ENCODE assay signal across 8 cellular contexts in genomic region chr5:50963647-50964584, GRCh38.
DNase-seq lines count a peak whose midpoint lies in the region; ATAC-seq lines count a peak whose summit lies in the region.

No MANE protein-coding gene starts in this region.

- no peak overlapping the region for H3K27ac ChIP-seq in HUES64 (ENCODE audit: low read depth, low read length)

- H3K9ac ChIP-seq in HUES64 (ENCODE audit: low read depth, low read length) = no peak overlapping the region

- peak overlapping the region; percentile 82 for H3K4me3 Mint-ChIP-seq in activated T-helper 1 cell treated with anti-CD3 and anti-CD28 coated beads, Interleukin-12 subunit alpha, Interleukin-12 subunit beta, Interleukin-2, Interleukin-4 antibody, amounts not matched to agents 30 ng/mL and 10 ng/mL and 1 ng/mL, durations not matched to agents 14 hours and 24 hours and 36 hours
- peak overlapping the region; percentile 40 to 84 (median 82) for H3K4me3 Mint-ChIP-seq in immature natural killer cell

- peaks cover 46% of the 10 kb centered on the region for H3K4me1 Mint-ChIP-seq in activated T-helper 1 cell treated with anti-CD3 and anti-CD28 coated beads, Interleukin-12 subunit alpha, Interleukin-12 subunit beta, Interleukin-2, Interleukin-4 antibody, amounts not matched to agents 30 ng/mL and 10 ng/mL and 1 ng/mL, durations not matched to agents 14 hours and 24 hours and 36 hours (ENCODE audit: low read depth)
- peaks cover 42 to 53% of the 10 kb centered on the region in 2 donors for H3K4me1 Mint-ChIP-seq in immature natural killer cell

- H3K36me3 ChIP-seq in HUES64 (ENCODE audit: insufficient read depth, low read length) = no peaks in the 10 kb centered on the region

- under 1% methylated on average over 39 of the region's 42 CpGs for WGBS in HUES64

- ATAC-seq in HG02759 (IDR thresholded peaks at IDR 0.05; ENCODE audit: unreplicated experiment) = no peak
- no peak for ATAC-seq in GM21381 (IDR thresholded peaks at IDR 0.05; ENCODE audit: unreplicated experiment)
- ATAC-seq in GM21528 (IDR thresholded peaks at IDR 0.05; ENCODE audit: low FRiP score, unreplicated experiment) = no peak

- H3K36me3 Mint-ChIP-seq in activated T-helper 1 cell treated with anti-CD3 and anti-CD28 coated beads, Interleukin-12 subunit alpha, Interleukin-12 subunit beta, Interleukin-2, Interleukin-4 antibody, amounts not matched to agents 30 ng/mL and 10 ng/mL and 1 ng/mL, durations not matched to agents 14 hours and 24 hours and 36 hours (ENCODE audit: low read depth) = peaks cover 8% of the 10 kb centered on the region
- peaks cover 0 to 2% (median 0%) of the 10 kb centered on the region in 3 donors for H3K36me3 Mint-ChIP-seq in immature natural killer cell

- intact Hi-C loops in activated T-helper 1 cell treated with anti-CD3 and anti-CD28 coated beads, Interleukin-12 subunit alpha, Interleukin-12 subunit beta, Interleukin-2, Interleukin-4 antibody, amounts not matched to agents 30 ng/mL and 10 ng/mL and 1 ng/mL, durations not matched to agents 14 hours and 24 hours and 36 hours (cut with micrococcal nuclease) = loop anchor here (1.0 to 2.0 kb wide), 3 partner anchors 415 to 1693 kb away; no protein-coding TSS in a partner anchor

- DNase-seq in DMS53 (lab: John Stamatoyannopoulos, UW) = peak; percentile 61
- DNase-seq in activated T-helper 1 cell treated with anti-CD3 and anti-CD28 coated beads, Interleukin-12 subunit alpha, Interleukin-12 subunit beta, Interleukin-2, Interleukin-4 antibody, amounts not matched to agents 30 ng/mL and 10 ng/mL and 1 ng/mL, durations not matched to agents 14 hours and 24 hours and 36 hours (ENCODE audit: low spot score) = no peak
- no peak for DNase-seq in immature natural killer cell
- DNase-seq in superior temporal gyrus (ENCODE audit: extremely low spot score) = peak; percentile 23

- H3K4me1 ChIP-seq in HUES64 (ENCODE audit: insufficient read depth, low read length) = peaks cover 33% of the 10 kb centered on the region

- peaks cover 4% of the 10 kb centered on the region for H3K9me3 Mint-ChIP-seq in activated T-helper 1 cell treated with anti-CD3 and anti-CD28 coated beads, Interleukin-12 subunit alpha, Interleukin-12 subunit beta, Interleukin-2, Interleukin-4 antibody, amounts not matched to agents 30 ng/mL and 10 ng/mL and 1 ng/mL, durations not matched to agents 14 hours and 24 hours and 36 hours
- H3K9me3 Mint-ChIP-seq in immature natural killer cell = peaks cover 0 to 6% (median under 1%) of the 10 kb centered on the region in 6 donors

- no peaks in the 10 kb centered on the region for H3K9me3 ChIP-seq in HUES64 (ENCODE audit: insufficient read depth, low read depth, low read length)

- no peak overlapping the region for H3K27ac Mint-ChIP-seq in activated T-helper 1 cell treated with anti-CD3 and anti-CD28 coated beads, Interleukin-12 subunit alpha, Interleukin-12 subunit beta, Interleukin-2, Interleukin-4 antibody, amounts not matched to agents 30 ng/mL and 10 ng/mL and 1 ng/mL, durations not matched to agents 14 hours and 24 hours and 36 hours
- no peak overlapping the region for H3K27ac Mint-ChIP-seq in immature natural killer cell

- peaks cover 70% of the 10 kb centered on the region for H3K27me3 Mint-ChIP-seq in activated T-helper 1 cell treated with anti-CD3 and anti-CD28 coated beads, Interleukin-12 subunit alpha, Interleukin-12 subunit beta, Interleukin-2, Interleukin-4 antibody, amounts not matched to agents 30 ng/mL and 10 ng/mL and 1 ng/mL, durations not matched to agents 14 hours and 24 hours and 36 hours (ENCODE audit: insufficient read depth)
- peaks cover 21 to 57% (median 38%) of the 10 kb centered on the region in 3 donors for H3K27me3 Mint-ChIP-seq in immature natural killer cell (ENCODE audit: low read depth in 3 of 3)

- H3K27me3 ChIP-seq in HUES64 (ENCODE audit: insufficient read depth, low read length) = peaks cover 64% of the 10 kb centered on the region

- H3K4me3 ChIP-seq in HUES64 (ENCODE audit: low read length) = peak overlapping the region; percentile 61

Comparison
In these comparisons a context has a peak if more than half of its experiments do, and no peak if none do; other contexts are left out.
1. DNase-seq: peak in DMS53 (single experiment) and superior temporal gyrus (single experiment); none in activated T-helper 1 cell treated with anti-CD3 and anti-CD28 coated beads, Interleukin-12 subunit alpha, Interleukin-12 subunit beta, Interleukin-2, Interleukin-4 antibody, amounts not matched to agents 30 ng/mL and 10 ng/mL and 1 ng/mL, durations not matched to agents 14 hours and 24 hours and 36 hours (single experiment) and immature natural killer cell (0 of 3).